9 cellular contexts compared by ENCODE assay signal in genomic region chr12:82522285-82522684, GRCh38.
"Had no signal": no experiment of that assay in that cellular context is flagged by ENCODE, and none has a peak within 500 bp of the region (broad histone marks: within the 10 kb centered on the region; RNA-seq: fewer than 3 reads in every experiment).

No MANE protein-coding gene starts in this region.

- H3K36me3 ChIP-seq: HAP-1 had no signal

- H3K4me1 Mint-ChIP-seq: IgD-negative memory B cell had no signal

- DNase-seq: GOT3, H7, HFFc6, KBM-7 had no signal

- H3K4me3 Mint-ChIP-seq: HFFc6, IgD-negative memory B cell had no signal

- H3K9me3 Mint-ChIP-seq: HFFc6 had no signal

- ATAC-seq: HCT116, HepG2 had no signal

- H3K27ac Mint-ChIP-seq: HFFc6, IgD-negative memory B cell had no signal

- H3K36me3 Mint-ChIP-seq: IgD-negative memory B cell had no signal

- H3K9me3 ChIP-seq: HAP-1 had no signal

- H3K27ac ChIP-seq: HL-60 had no signal

- H3K4me3 ChIP-seq: HAP-1 had no signal
